23 cellular contexts compared by ENCODE assay signal in the genomic region with DNA sequence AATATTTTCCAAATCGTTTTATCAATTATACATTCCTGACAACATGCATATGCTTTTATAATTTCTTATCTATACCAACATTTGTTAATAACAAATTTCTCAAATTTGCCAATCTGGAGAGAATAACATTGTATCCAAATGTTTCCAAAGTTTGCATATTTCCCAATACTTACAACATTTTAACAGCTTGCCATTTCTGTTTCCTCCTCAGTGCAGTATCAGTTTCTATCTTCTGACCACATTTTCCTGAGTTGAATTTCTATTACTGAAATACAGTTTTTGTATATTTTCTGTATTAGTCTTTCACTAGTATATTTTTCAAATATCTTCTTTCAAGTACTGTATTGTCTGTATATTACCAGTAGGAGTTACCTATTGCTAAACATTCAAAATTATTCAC.
"Had no signal": no experiment of that assay in that cellular context is flagged by ENCODE, and none has a peak within 500 bp of the region (broad histone marks: within the 10 kb centered on the region; RNA-seq: fewer than 3 reads in every experiment).

No MANE protein-coding gene starts in this region.

- H3K36me3 Mint-ChIP-seq: activated CD4-positive, alpha-beta memory T cell treated with anti-CD3 and anti-CD28 coated beads for 36 hours; mesothelial cell of epicardium; natural killer cell had no signal

- DNase-seq: activated CD4-positive, alpha-beta memory T cell treated with anti-CD3 and anti-CD28 coated beads for 36 hours; activated CD4-positive, alpha-beta T cell treated with anti-CD3 and anti-CD28 coated beads for 48 hours; activated effector memory CD4-positive, alpha-beta T cell treated with Interleukin-2 at 50 U/mL for 16 hours; activated naive CD4-positive, alpha-beta T cell treated with anti-CD3 and anti-CD28 coated beads for 36 hours; activated T-cell treated with anti-CD3 and anti-CD28 coated beads, Interleukin-2, amount 50 U/mL, for 72 hours; body of pancreas; cortex of kidney; endodermal cell; esophagus squamous epithelium; head of caudate nucleus; hypothalamus; left ventricle myocardium superior; mammary epithelial cell; natural killer cell; ovary; stimulated activated CD4-positive, alpha-beta T cell treated with anti-CD3 and anti-CD28 coated beads, Interleukin-2, amount 100 ng/mL, for 48 hours; stimulated activated CD8-positive, alpha-beta memory T cell treated with anti-CD3 and anti-CD28 coated beads, Interleukin-4, amount 100 ng/mL, for 48 hours; stimulated activated naive CD4-positive, alpha-beta T cell; upper lobe of left lung had no signal

- H3K4me3 ChIP-seq: body of pancreas, cardiac muscle cell, esophagus squamous epithelium, gastroesophageal sphincter, ovary, prostate gland, upper lobe of left lung had no signal

- H3K27me3 ChIP-seq: body of pancreas, cardiac muscle cell, esophagus squamous epithelium, gastroesophageal sphincter, ovary, upper lobe of left lung had no signal

- H3K4me3 Mint-ChIP-seq: activated CD4-positive, alpha-beta memory T cell treated with anti-CD3 and anti-CD28 coated beads for 36 hours; activated naive CD4-positive, alpha-beta T cell treated with anti-CD3 and anti-CD28 coated beads for 36 hours; activated T-cell treated with anti-CD3 and anti-CD28 coated beads, Interleukin-2, amount 50 U/mL, for 72 hours; endodermal cell; mesothelial cell of epicardium; natural killer cell had no signal

- H3K9me3 Mint-ChIP-seq: activated naive CD4-positive, alpha-beta T cell treated with anti-CD3 and anti-CD28 coated beads for 36 hours; endodermal cell; mesothelial cell of epicardium had no signal

- H3K9me3 ChIP-seq: body of pancreas, gastroesophageal sphincter, ovary, prostate gland, upper lobe of left lung had no signal

- H3K4me1 Mint-ChIP-seq: endodermal cell, natural killer cell had no signal

- ATAC-seq: activated T-cell treated with anti-CD3 and anti-CD28 coated beads, Interleukin-2, amount 50 U/mL, for 72 hours; body of pancreas; gastroesophageal sphincter; left ventricle myocardium superior; natural killer cell had no signal

- H3K27me3 Mint-ChIP-seq: activated CD4-positive, alpha-beta memory T cell treated with anti-CD3 and anti-CD28 coated beads for 36 hours had no signal

- H3K27ac ChIP-seq: body of pancreas, cardiac muscle cell, esophagus squamous epithelium, gastroesophageal sphincter, ovary, prostate gland, upper lobe of left lung had no signal

- H3K36me3 ChIP-seq: cardiac muscle cell, esophagus squamous epithelium, gastroesophageal sphincter, ovary, prostate gland, upper lobe of left lung had no signal

- H3K27ac Mint-ChIP-seq: activated CD4-positive, alpha-beta memory T cell treated with anti-CD3 and anti-CD28 coated beads for 36 hours; activated naive CD4-positive, alpha-beta T cell treated with anti-CD3 and anti-CD28 coated beads for 36 hours; activated T-cell treated with anti-CD3 and anti-CD28 coated beads, Interleukin-2, amount 50 U/mL, for 72 hours; endodermal cell; mesothelial cell of epicardium; natural killer cell had no signal

- H3K4me1 ChIP-seq: body of pancreas, esophagus squamous epithelium, gastroesophageal sphincter, prostate gland, upper lobe of left lung had no signal
